12 cellular contexts compared by ENCODE assay signal in the genomic region with DNA sequence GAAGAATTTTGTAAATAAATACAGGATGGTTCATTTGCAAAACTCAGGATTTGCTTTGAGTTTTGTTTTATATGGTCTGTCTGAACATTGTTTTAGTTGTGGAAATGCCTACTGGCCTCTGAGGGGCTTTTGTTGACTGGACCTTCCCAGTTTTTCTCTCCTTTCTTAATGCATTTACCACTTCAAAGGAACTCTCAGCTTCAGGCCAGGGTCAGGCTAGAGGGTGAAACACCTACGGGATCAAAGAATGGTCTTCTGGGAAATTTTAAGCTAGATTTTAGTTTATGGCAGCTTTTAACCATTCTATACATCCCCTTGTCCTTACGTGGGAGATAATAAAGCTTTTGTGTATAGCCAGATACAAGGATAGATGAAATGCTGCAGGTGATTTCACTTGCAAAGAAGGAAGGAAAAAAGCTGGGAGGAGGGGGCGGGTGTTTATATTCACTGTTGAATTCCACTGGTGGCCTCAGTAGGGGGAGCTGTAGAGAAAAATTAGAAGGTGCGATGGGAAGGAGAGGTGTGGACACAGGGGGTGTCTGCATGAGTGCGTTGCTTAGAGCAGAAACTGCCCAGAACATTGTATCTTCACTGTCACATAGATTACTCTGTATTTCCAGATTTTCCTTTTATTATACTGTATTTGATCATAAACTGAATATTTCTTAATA.
DNase-seq lines count a peak whose midpoint lies in the region; ATAC-seq and TF ChIP-seq lines count a peak whose summit lies in the region.
"Had no signal": no experiment of that assay in that cellular context is flagged by ENCODE, and none has a peak within 500 bp of the region (broad histone marks: within the 10 kb centered on the region; RNA-seq: fewer than 3 reads in every experiment).

No MANE protein-coding gene starts in this region.

- H3K9ac ChIP-seq in OCI-LY1 (ENCODE audit: low read length) (no peak overlapping the region), trophoblast cell (ENCODE audit: low read length) (no peak overlapping the region)

- no peak overlapping the region for H3K27ac ChIP-seq in heart right ventricle
- no peak overlapping the region for H3K27ac ChIP-seq in OCI-LY1 (ENCODE audit: low read depth, low read length, poor library complexity, severe bottlenecking)
- no peak overlapping the region for H3K27ac ChIP-seq in upper lobe of right lung
- H3K27ac ChIP-seq in trophoblast cell (ENCODE audit: low read depth, low read length): no peak overlapping the region

- H3F3A ChIP-seq in OCI-LY1 (ENCODE audit: insufficient read depth, low read length): no peaks in the 10 kb centered on the region

- H3K36me3 ChIP-seq in heart right ventricle (no peaks in the 10 kb centered on the region), OCI-LY1 (ENCODE audit: insufficient read depth, low read length) (no peaks in the 10 kb centered on the region), upper lobe of right lung (no peaks in the 10 kb centered on the region), trophoblast cell (ENCODE audit: control insufficient read depth in 1 of 2, insufficient read depth in 2 of 2, low read length in 2 of 2) (no peaks in the 10 kb centered on the region)

- ATAC-seq in heart right ventricle: no peak
- no peak for ATAC-seq in left cardiac atrium
- ATAC-seq in upper lobe of right lung: peak; percentile 39
- ATAC-seq in natural killer cell: no peak
- ATAC-seq: stimulated activated naive B cell treated with anti-CD40 and anti-IgM and Interleukin-4, amounts not matched to agents 10 μg/mL and 1 μg/mL and 100 μg/mL, for 72 hours had no signal

- H3K23ac ChIP-seq in trophoblast cell (ENCODE audit: low read length): no peak overlapping the region

- H3K4me1 ChIP-seq in heart right ventricle (peaks cover 0 to 9% (median 0%) of the 10 kb centered on the region in 9 donors), OCI-LY1 (ENCODE audit: insufficient read depth, low read length, severe bottlenecking) (no peaks in the 10 kb centered on the region), upper lobe of right lung (no peaks in the 10 kb centered on the region), trophoblast cell (ENCODE audit: control insufficient read depth in 1 of 2, insufficient read depth in 2 of 2, low read length in 2 of 2) (peaks cover 0 to 4% of the 10 kb centered on the region in 2 experiments)

- peaks cover 3% of the 10 kb centered on the region for H3K79me1 ChIP-seq in trophoblast cell (ENCODE audit: low read length)

- WGBS in heart right ventricle, 2 donors: 69 to 79% methylated on average over 5 of the region's 5 CpGs
- no CpG with 5 or more reads among the region's 5 CpGs for WGBS in trophoblast cell (ENCODE audit: extremely low coverage, insufficient coverage, insufficient read length)

- H3K36me3 Mint-ChIP-seq in natural killer cell: no peaks in the 10 kb centered on the region

- no peak overlapping the region for H3K18ac ChIP-seq in trophoblast cell (ENCODE audit: low read length)

- H3K4me3 Mint-ChIP-seq in natural killer cell: no peak overlapping the region
- H3K4me3 Mint-ChIP-seq: dendritic cell treated with granulocyte-macrophage colony-stimulating factor and Interleukin-4, amounts not matched to agents 40 ng/mL and 50 ng/mL, for 4 days; naive B cell; stimulated activated naive B cell treated with anti-CD40 and anti-IgM and Interleukin-4, amounts not matched to agents 10 μg/mL and 1 μg/mL and 100 μg/mL, for 72 hours had no signal

- H3K14ac ChIP-seq in trophoblast cell (ENCODE audit: low read length): no peak overlapping the region

- H2AFZ ChIP-seq in OCI-LY1 (ENCODE audit: low read length) (no peak overlapping the region), trophoblast cell (ENCODE audit: insufficient read depth, low read length, poor library complexity) (no peak overlapping the region)

- H3K4ac ChIP-seq in trophoblast cell (ENCODE audit: low read depth, low read length): no peak overlapping the region

- H3K27ac Mint-ChIP-seq in natural killer cell: no peak overlapping the region
- H3K27ac Mint-ChIP-seq: dendritic cell treated with granulocyte-macrophage colony-stimulating factor and Interleukin-4, amounts not matched to agents 40 ng/mL and 50 ng/mL, for 4 days; naive B cell; stimulated activated naive B cell treated with anti-CD40 and anti-IgM and Interleukin-4, amounts not matched to agents 10 μg/mL and 1 μg/mL and 100 μg/mL, for 72 hours had no signal

- H3K9me3 Mint-ChIP-seq in natural killer cell: no peaks in the 10 kb centered on the region
- H3K9me3 Mint-ChIP-seq: stimulated activated naive B cell treated with anti-CD40 and anti-IgM and Interleukin-4, amounts not matched to agents 10 μg/mL and 1 μg/mL and 100 μg/mL, for 72 hours had no signal

- no peak overlapping the region for H2AK5ac ChIP-seq in trophoblast cell (ENCODE audit: low read length)

- TF ChIP-seq CTCF in heart right ventricle (IDR thresholded peaks at IDR 0.05) (peak in 7 of 9 donors; percentile 13 to 40 (median 30)), OCI-LY1 (IDR thresholded peaks at IDR 0.05; ENCODE audit: low read length) (peak; percentile 23; the same call in 1 of the 2 replicates), fibroblast of the aortic adventitia (IDR thresholded peaks at IDR 0.05; ENCODE audit: insufficient read depth, low read length) (peak; percentile 7), upper lobe of right lung (IDR thresholded peaks at IDR 0.05) (no peak), natural killer cell (IDR thresholded peaks at IDR 0.05) (no peak)

- peaks cover 17 to 32% of the 10 kb centered on the region in 2 donors for H3K4me1 Mint-ChIP-seq in natural killer cell

- H3K9me2 ChIP-seq in OCI-LY1 (ENCODE audit: low read depth, low read length): no peaks in the 10 kb centered on the region

- H3K4me2 ChIP-seq in OCI-LY1 (ENCODE audit: low read length) (no peak overlapping the region), trophoblast cell (ENCODE audit: low read length) (no peak overlapping the region)

- H3K27me3 ChIP-seq in heart right ventricle: no peaks in the 10 kb centered on the region
- H3K27me3 ChIP-seq in OCI-LY1 (ENCODE audit: insufficient read depth, low read length): 0 out of 2 replicates have a peak, but pooled peaks cover 4% of the 10 kb centered on the region
- H3K27me3 ChIP-seq in upper lobe of right lung: no peaks in the 10 kb centered on the region
- no peaks in the 10 kb centered on the region for H3K27me3 ChIP-seq in trophoblast cell (ENCODE audit: insufficient read depth, low read length)

- H3K9me3 ChIP-seq in heart right ventricle (no peaks in the 10 kb centered on the region), OCI-LY1 (ENCODE audit: low read length) (no peaks in the 10 kb centered on the region), upper lobe of right lung (no peaks in the 10 kb centered on the region), trophoblast cell (ENCODE audit: insufficient read depth, low read depth, low read length) (no peaks in the 10 kb centered on the region)

- H3K27me3 Mint-ChIP-seq in natural killer cell (ENCODE audit: low read depth in 2 of 2): no peaks in the 10 kb centered on the region
- H3K27me3 Mint-ChIP-seq: dendritic cell treated with granulocyte-macrophage colony-stimulating factor and Interleukin-4, amounts not matched to agents 40 ng/mL and 50 ng/mL, for 4 days; naive B cell; stimulated activated naive B cell treated with anti-CD40 and anti-IgM and Interleukin-4, amounts not matched to agents 10 μg/mL and 1 μg/mL and 100 μg/mL, for 72 hours had no signal

- no peak overlapping the region for H2BK5ac ChIP-seq in trophoblast cell (ENCODE audit: low read depth, low read length, poor library complexity)

- H4K91ac ChIP-seq in trophoblast cell (ENCODE audit: low read depth, low read length): no peak overlapping the region

- H3K79me2 ChIP-seq in OCI-LY1 (ENCODE audit: insufficient read depth, low read length) (no peaks in the 10 kb centered on the region), trophoblast cell (ENCODE audit: control insufficient read depth, insufficient read depth, low read length, poor library complexity) (peaks cover 1% of the 10 kb centered on the region)

- no peak overlapping the region for H3K4me3 ChIP-seq in heart right ventricle
- H3K4me3 ChIP-seq in OCI-LY1 (ENCODE audit: low read depth, low read length, poor library complexity, severe bottlenecking): no peak overlapping the region
- no peak overlapping the region for H3K4me3 ChIP-seq in fibroblast of the aortic adventitia (ENCODE audit: low read depth, low read length)
- no peak overlapping the region for H3K4me3 ChIP-seq in upper lobe of right lung
- H3K4me3 ChIP-seq in trophoblast cell (ENCODE audit: low read depth, low read length): no peak overlapping the region

- no peak for DNase-seq in heart right ventricle
- no peak for DNase-seq in left cardiac atrium
- no peak for DNase-seq in fibroblast of the aortic adventitia (ENCODE audit: low read depth)
- DNase-seq in upper lobe of right lung: no peak
- no peak for DNase-seq in trophoblast cell
- no peak for DNase-seq in natural killer cell
- DNase-seq in activated CD4-positive, alpha-beta T cell treated with anti-CD3 and anti-CD28 coated beads, Interleukin-2, amount 50 U/mL, for 1 hour: no peak
- DNase-seq: activated gamma-delta T cell; naive B cell; stimulated activated naive B cell treated with anti-CD40 and anti-IgM and Interleukin-4, amounts not matched to agents 10 μg/mL and 1 μg/mL and 100 μg/mL, for 72 hours had no signal

- H4K12ac ChIP-seq in trophoblast cell (ENCODE audit: low read depth, low read length): no peak overlapping the region

- no peak overlapping the region for H2BK120ac ChIP-seq in trophoblast cell (ENCODE audit: insufficient read depth, low read length, poor library complexity)

- H2BK12ac ChIP-seq in trophoblast cell (ENCODE audit: low read length): no peak overlapping the region

- no peaks in the 10 kb centered on the region for H4K20me1 ChIP-seq in OCI-LY1 (ENCODE audit: insufficient read depth, low read length)

- intact Hi-C loops in heart right ventricle (cut with DNase I): no loop called here
- intact Hi-C loops in left cardiac atrium (cut with DNase I): no loop called here
- intact Hi-C loops in upper lobe of right lung (cut with DNase I): no loop called here
- intact Hi-C loops in natural killer cell (cut with micrococcal nuclease): no loop called here

- no peak overlapping the region for H4K8ac ChIP-seq in trophoblast cell (ENCODE audit: low read depth, low read length)

Comparison
In these comparisons a context has a peak if more than half of its experiments do, and no peak if none do; other contexts are left out.
1. CTCF ChIP-seq: peak in heart right ventricle (7 of 9), OCI-LY1 (single experiment) and fibroblast of the aortic adventitia (single experiment); none in upper lobe of right lung (single experiment) and natural killer cell (single experiment).